1 cellular context compared by ENCODE assay signal in the genomic region with DNA sequence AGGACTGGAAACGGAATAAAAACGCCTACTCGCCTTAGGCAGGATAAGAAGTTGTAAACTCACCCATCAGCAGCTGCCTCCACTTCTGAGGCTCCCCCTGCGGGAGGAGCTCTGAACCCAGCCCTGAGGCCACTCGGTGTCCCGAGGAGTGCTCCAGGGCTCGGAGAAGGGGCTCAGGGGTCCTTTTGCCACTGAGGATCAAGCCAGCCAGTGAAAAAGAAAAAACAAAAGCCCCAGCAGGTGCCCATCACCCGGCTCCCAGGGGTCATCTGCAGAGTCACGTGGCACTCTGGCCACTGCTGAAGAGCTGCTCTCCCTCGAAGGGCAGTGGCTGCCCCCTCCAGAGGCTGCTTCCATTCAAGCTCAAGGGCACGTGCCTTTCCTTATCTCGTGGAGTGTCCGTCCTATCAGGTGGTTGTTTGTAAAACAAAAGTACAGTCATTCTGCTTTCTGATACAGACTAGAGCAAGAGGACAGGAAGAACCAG.
A peak's percentile ranks its signal among the peaks of the same experiment; 100 is the strongest.
TF ChIP-seq lines count a peak whose summit lies in the region.

No MANE protein-coding gene starts in this region.

TF ChIP-seq in HepG2, 621 proteins besides CTCF, POLR2A, EP300 and RAD21 (continued from another document and continues in another):
- TF ChIP-seq FOXP4 (CRISPR knock-in tag; IDR thresholded peaks at IDR 0.05) (peak; percentile 44; the same call in 1 of the 2 replicates), TBX2 (CRISPR knock-in tag; IDR thresholded peaks at IDR 0.05; ENCODE audit: borderline replicate concordance) (peak; percentile 14; the same call in 1 of the 2 replicates), ZNF775 (CRISPR knock-in tag; IDR thresholded peaks at IDR 0.05; ENCODE audit: borderline replicate concordance) (no peak), ZBTB8A (CRISPR knock-in tag; IDR thresholded peaks at IDR 0.05; ENCODE audit: borderline replicate concordance, low read depth) (no peak), HNRNPL (IDR thresholded peaks at IDR 0.05; ENCODE audit: low read depth, low read length) (no peak), ZMYM2 (CRISPR knock-in tag; IDR thresholded peaks at IDR 0.05) (no peak), ARNTL (CRISPR knock-in tag; IDR thresholded peaks at IDR 0.05) (peak; percentile 81), ZNF33A (CRISPR knock-in tag; IDR thresholded peaks at IDR 0.05; ENCODE audit: borderline replicate concordance) (no peak), EZH2 (conservative IDR thresholded peaks at IDR 0.05; ENCODE audit: low read depth, low read length) (no peak), MIER3 (CRISPR knock-in tag; IDR thresholded peaks at IDR 0.05; ENCODE audit: borderline replicate concordance) (no peak), CENPX (CRISPR knock-in tag; IDR thresholded peaks at IDR 0.05) (no peak), ZZZ3 (CRISPR knock-in tag; IDR thresholded peaks at IDR 0.05; ENCODE audit: borderline replicate concordance) (no peak), ZNF546 (CRISPR knock-in tag; conservative IDR thresholded peaks at IDR 0.05) (no peak), TFAP4 (IDR thresholded peaks at IDR 0.05; ENCODE audit: borderline replicate concordance, low read depth) (peak; percentile 40; the same call in 1 of the 2 replicates), MAF1 (CRISPR knock-in tag; IDR thresholded peaks at IDR 0.05; ENCODE audit: borderline replicate concordance) (no peak), MYC (CRISPR knock-in tag; IDR thresholded peaks at IDR 0.05; ENCODE audit: borderline replicate concordance) (no peak), RAD51 (IDR thresholded peaks at IDR 0.05; ENCODE audit: borderline replicate concordance) (peak; percentile 28; the same call in 1 of the 2 replicates), THRA (CRISPR knock-in tag; IDR thresholded peaks at IDR 0.05; ENCODE audit: borderline replicate concordance) (0 out of 2 replicates have a peak, but pooled peaks have one; percentile 12), ARID2 (CRISPR knock-in tag; IDR thresholded peaks at IDR 0.05; ENCODE audit: borderline replicate concordance) (no peak), SOX6 (IDR thresholded peaks at IDR 0.05) (no peak), SOX6 (CRISPR knock-in tag; IDR thresholded peaks at IDR 0.05) (peak; percentile 62), RARG (CRISPR knock-in tag; IDR thresholded peaks at IDR 0.05; ENCODE audit: low read depth) (no peak), CBX5 (CRISPR knock-in tag; IDR thresholded peaks at IDR 0.05; ENCODE audit: borderline replicate concordance) (no peak)
- TF ChIP-seq, protein P1, sequence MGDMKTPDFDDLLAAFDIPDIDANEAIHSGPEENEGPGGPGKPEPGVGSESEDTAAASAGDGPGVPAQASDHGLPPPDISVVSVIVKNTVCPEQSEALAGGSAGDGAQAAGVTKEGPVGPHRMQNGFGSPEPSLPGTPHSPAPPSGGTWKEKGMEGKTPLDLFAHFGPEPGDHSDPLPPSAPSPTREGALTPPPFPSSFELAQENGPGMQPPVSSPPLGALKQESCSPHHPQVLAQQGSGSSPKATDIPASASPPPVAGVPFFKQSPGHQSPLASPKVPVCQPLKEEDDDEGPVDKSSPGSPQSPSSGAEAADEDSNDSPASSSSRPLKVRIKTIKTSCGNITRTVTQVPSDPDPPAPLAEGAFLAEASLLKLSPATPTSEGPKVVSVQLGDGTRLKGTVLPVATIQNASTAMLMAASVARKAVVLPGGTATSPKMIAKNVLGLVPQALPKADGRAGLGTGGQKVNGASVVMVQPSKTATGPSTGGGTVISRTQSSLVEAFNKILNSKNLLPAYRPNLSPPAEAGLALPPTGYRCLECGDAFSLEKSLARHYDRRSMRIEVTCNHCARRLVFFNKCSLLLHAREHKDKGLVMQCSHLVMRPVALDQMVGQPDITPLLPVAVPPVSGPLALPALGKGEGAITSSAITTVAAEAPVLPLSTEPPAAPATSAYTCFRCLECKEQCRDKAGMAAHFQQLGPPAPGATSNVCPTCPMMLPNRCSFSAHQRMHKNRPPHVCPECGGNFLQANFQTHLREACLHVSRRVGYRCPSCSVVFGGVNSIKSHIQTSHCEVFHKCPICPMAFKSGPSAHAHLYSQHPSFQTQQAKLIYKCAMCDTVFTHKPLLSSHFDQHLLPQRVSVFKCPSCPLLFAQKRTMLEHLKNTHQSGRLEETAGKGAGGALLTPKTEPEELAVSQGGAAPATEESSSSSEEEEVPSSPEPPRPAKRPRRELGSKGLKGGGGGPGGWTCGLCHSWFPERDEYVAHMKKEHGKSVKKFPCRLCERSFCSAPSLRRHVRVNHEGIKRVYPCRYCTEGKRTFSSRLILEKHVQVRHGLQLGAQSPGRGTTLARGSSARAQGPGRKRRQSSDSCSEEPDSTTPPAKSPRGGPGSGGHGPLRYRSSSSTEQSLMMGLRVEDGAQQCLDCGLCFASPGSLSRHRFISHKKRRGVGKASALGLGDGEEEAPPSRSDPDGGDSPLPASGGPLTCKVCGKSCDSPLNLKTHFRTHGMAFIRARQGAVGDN (CRISPR knock-in tag; IDR thresholded peaks at IDR 0.05), result peak; percentile 79
- TF ChIP-seq, protein P2, sequence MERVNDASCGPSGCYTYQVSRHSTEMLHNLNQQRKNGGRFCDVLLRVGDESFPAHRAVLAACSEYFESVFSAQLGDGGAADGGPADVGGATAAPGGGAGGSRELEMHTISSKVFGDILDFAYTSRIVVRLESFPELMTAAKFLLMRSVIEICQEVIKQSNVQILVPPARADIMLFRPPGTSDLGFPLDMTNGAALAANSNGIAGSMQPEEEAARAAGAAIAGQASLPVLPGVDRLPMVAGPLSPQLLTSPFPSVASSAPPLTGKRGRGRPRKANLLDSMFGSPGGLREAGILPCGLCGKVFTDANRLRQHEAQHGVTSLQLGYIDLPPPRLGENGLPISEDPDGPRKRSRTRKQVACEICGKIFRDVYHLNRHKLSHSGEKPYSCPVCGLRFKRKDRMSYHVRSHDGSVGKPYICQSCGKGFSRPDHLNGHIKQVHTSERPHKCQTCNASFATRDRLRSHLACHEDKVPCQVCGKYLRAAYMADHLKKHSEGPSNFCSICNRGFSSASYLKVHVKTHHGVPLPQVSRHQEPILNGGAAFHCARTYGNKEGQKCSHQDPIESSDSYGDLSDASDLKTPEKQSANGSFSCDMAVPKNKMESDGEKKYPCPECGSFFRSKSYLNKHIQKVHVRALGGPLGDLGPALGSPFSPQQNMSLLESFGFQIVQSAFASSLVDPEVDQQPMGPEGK (CRISPR knock-in tag; IDR thresholded peaks at IDR 0.05), result peak; percentile 57; the same call in 1 of the 2 replicates
- TF ChIP-seq, protein P3, sequence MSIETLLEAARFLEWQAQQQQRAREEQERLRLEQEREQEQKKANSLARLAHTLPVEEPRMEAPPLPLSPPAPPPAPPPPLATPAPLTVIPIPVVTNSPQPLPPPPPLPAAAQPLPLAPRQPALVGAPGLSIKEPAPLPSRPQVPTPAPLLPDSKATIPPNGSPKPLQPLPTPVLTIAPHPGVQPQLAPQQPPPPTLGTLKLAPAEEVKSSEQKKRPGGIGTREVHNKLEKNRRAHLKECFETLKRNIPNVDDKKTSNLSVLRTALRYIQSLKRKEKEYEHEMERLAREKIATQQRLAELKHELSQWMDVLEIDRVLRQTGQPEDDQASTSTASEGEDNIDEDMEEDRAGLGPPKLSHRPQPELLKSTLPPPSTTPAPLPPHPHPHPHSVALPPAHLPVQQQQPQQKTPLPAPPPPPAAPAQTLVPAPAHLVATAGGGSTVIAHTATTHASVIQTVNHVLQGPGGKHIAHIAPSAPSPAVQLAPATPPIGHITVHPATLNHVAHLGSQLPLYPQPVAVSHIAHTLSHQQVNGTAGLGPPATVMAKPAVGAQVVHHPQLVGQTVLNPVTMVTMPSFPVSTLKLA (IDR thresholded peaks at IDR 0.05), result 0 out of 2 replicates have a peak, but pooled peaks have one; percentile 25
- TF ChIP-seq, protein P4, sequence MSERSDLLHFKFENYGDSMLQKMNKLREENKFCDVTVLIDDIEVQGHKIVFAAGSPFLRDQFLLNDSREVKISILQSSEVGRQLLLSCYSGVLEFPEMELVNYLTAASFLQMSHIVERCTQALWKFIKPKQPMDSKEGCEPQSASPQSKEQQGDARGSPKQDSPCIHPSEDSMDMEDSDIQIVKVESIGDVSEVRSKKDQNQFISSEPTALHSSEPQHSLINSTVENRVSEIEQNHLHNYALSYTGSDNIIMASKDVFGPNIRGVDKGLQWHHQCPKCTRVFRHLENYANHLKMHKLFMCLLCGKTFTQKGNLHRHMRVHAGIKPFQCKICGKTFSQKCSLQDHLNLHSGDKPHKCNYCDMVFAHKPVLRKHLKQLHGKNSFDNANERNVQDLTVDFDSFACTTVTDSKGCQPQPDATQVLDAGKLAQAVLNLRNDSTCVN (CRISPR knock-in tag; IDR thresholded peaks at IDR 0.05; ENCODE audit: borderline replicate concordance), result no peak
- TF ChIP-seq, protein P5, sequence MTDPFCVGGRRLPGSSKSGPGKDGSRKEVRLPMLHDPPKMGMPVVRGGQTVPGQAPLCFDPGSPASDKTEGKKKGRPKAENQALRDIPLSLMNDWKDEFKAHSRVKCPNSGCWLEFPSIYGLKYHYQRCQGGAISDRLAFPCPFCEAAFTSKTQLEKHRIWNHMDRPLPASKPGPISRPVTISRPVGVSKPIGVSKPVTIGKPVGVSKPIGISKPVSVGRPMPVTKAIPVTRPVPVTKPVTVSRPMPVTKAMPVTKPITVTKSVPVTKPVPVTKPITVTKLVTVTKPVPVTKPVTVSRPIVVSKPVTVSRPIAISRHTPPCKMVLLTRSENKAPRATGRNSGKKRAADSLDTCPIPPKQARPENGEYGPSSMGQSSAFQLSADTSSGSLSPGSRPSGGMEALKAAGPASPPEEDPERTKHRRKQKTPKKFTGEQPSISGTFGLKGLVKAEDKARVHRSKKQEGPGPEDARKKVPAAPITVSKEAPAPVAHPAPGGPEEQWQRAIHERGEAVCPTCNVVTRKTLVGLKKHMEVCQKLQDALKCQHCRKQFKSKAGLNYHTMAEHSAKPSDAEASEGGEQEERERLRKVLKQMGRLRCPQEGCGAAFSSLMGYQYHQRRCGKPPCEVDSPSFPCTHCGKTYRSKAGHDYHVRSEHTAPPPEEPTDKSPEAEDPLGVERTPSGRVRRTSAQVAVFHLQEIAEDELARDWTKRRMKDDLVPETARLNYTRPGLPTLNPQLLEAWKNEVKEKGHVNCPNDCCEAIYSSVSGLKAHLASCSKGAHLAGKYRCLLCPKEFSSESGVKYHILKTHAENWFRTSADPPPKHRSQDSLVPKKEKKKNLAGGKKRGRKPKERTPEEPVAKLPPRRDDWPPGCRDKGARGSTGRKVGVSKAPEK (CRISPR knock-in tag; IDR thresholded peaks at IDR 0.05; ENCODE audit: borderline replicate concordance), result 0 out of 2 replicates have a peak, but pooled peaks have one; percentile 39
- TF ChIP-seq, protein P6, sequence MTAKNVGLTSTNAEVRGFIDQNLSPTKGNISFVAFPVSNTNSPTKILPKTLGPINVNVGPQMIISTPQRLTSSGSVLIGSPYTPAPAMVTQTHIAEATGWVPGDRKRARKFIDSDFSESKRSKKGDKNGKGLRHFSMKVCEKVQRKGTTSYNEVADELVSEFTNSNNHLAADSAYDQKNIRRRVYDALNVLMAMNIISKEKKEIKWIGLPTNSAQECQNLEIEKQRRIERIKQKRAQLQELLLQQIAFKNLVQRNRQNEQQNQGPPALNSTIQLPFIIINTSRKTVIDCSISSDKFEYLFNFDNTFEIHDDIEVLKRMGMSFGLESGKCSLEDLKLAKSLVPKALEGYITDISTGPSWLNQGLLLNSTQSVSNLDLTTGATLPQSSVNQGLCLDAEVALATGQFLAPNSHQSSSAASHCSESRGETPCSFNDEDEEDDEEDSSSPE (CRISPR knock-in tag; IDR thresholded peaks at IDR 0.05), result 0 out of 2 replicates have a peak, but pooled peaks have one; percentile 31
